16 cellular contexts compared by ENCODE assay signal in the genomic region with DNA sequence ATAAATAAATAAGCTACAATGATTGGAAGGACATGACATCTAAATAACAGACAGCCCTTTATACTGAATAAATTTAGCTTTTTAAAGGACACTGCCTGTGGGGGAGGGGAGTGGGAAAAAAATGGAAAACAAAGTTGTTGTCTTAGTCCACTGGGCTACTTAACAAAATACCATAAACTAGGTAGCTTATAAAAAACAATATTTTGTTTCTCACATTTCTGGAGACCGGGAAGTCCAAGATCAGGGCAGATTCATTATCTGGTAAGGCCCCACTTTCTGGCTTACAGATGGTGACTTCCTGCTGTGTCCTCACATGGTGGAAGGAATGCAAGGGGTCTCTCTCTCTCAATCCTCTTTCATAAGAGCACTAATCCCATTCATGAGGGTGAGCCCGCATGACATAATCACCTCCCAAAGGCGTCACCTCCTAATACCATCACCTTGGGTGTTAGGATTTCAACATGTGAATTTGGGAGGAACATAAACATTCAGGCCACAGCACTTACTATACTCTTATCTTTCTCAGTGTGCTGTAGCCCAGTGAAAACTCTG. TPM values are rescaled to one million over a fixed set of nuclear protein-coding genes. Genes with fewer than 3 reads are reported as not detected.
DNase-seq lines count a peak whose midpoint lies in the region; ATAC-seq, FAIRE-seq and TF ChIP-seq lines count a peak whose summit lies in the region.
"Had no signal": no experiment of that assay in that cellular context is flagged by ENCODE, and none has a peak within 500 bp of the region (broad histone marks: within the 10 kb centered on the region; RNA-seq: fewer than 3 reads in every experiment).

No MANE protein-coding gene starts in this region.

- no peak overlapping the region for H3K4me2 ChIP-seq in neural progenitor cell
- H3K4me2 ChIP-seq: BLaER1 treated with 17β-estradiol and CSF1 and Interleukin-3, amounts not matched to agents 10 nM and 100 nM; PC-9 had no signal

- no peak overlapping the region for H3K4me3 Mint-ChIP-seq in neural progenitor cell
- H3K4me3 Mint-ChIP-seq: CD8-positive, alpha-beta memory T cell had no signal

- no peak overlapping the region for H3K9ac ChIP-seq in neural progenitor cell
- H3K9ac ChIP-seq: BLaER1 treated with 17β-estradiol and CSF1 and Interleukin-3, amounts not matched to agents 10 nM and 100 nM had no signal

- peak; percentile 53 for FAIRE-seq in H54 (lab: Jason Lieb, UNC)
- FAIRE-seq: D721Med, GM12892 had no signal

- no peaks in the 10 kb centered on the region for H3K79me2 ChIP-seq in neural progenitor cell (ENCODE audit: low read depth)

- TF ChIP-seq CTCF in WERI-Rb-1 (IDR thresholded peaks at IDR 0.05; ENCODE audit: low read depth, low read length), result no peak
- no peak for TF ChIP-seq CTCF in neural progenitor cell (IDR thresholded peaks at IDR 0.05)

- no peaks in the 10 kb centered on the region for H3F3A ChIP-seq in neural progenitor cell (ENCODE audit: low read depth)

- H3K9me3 Mint-ChIP-seq in neural progenitor cell, result no peaks in the 10 kb centered on the region
- H3K9me3 Mint-ChIP-seq: CD8-positive, alpha-beta memory T cell had no signal

- TF ChIP-seq POLR2A in H54 (IDR thresholded peaks at IDR 0.05; ENCODE audit: low read depth, low read length), result no peak

- no peak overlapping the region for H3K27ac Mint-ChIP-seq in neural progenitor cell

- DNase-seq in H54 (ENCODE audit: insufficient read length, low spot score) (no peak), NCI-H82 treated with DMSO at 0.1 percent for 48 hours (lab: John Stamatoyannopoulos, UW; ENCODE audit: unreplicated experiment) (peak; percentile 23), WERI-Rb-1 (peak; percentile 23), neural progenitor cell (ENCODE audit: low spot score) (peak; percentile 57), NCI-H748 (lab: John Stamatoyannopoulos, UW; ENCODE audit: unreplicated experiment) (no peak), SK-N-DZ (ENCODE audit: low spot score) (no peak)
- DNase-seq: CD8-positive, alpha-beta memory T cell; KG1; MV-4-11; NCI-H1694 treated with DMSO at 0.1 percent for 48 hours; NCI-H748 treated with DMSO at 0.1 percent for 48 hours; PC-9 had no signal

- no peak overlapping the region for H3K4me3 ChIP-seq in WERI-Rb-1 (ENCODE audit: low read depth, low read length)
- no peak overlapping the region for H3K4me3 ChIP-seq in neural progenitor cell
- H3K4me3 ChIP-seq: BLaER1 treated with 17β-estradiol and CSF1 and Interleukin-3, amounts not matched to agents 10 nM and 100 nM; PC-9 had no signal

- H2AFZ ChIP-seq in neural progenitor cell (replicated peaks), result no peak overlapping the region
- H2AFZ ChIP-seq: PC-9 had no signal

- H3K4me1 Mint-ChIP-seq in neural progenitor cell, result peaks cover 16% of the 10 kb centered on the region

- no peak overlapping the region for H3K27ac ChIP-seq in WERI-Rb-1
- H3K27ac ChIP-seq in neural progenitor cell, result no peak overlapping the region
- H3K27ac ChIP-seq: BLaER1 treated with 17β-estradiol and CSF1 and Interleukin-3, amounts not matched to agents 10 nM and 100 nM; PC-9 had no signal

- H3K4me1 ChIP-seq in neural progenitor cell, result peaks cover 6% of the 10 kb centered on the region

- H4K20me1 ChIP-seq in neural progenitor cell (ENCODE audit: low read depth), result no peaks in the 10 kb centered on the region
- H4K20me1 ChIP-seq: BLaER1 treated with 17β-estradiol and CSF1 and Interleukin-3, amounts not matched to agents 10 nM and 100 nM had no signal

- ATAC-seq in HG02678 (IDR thresholded peaks at IDR 0.05; ENCODE audit: unreplicated experiment), result no peak

- no peaks in the 10 kb centered on the region for H3K9me3 ChIP-seq in WERI-Rb-1 (ENCODE audit: severe bottlenecking)
- no peaks in the 10 kb centered on the region for H3K9me3 ChIP-seq in neural progenitor cell (ENCODE audit: low read depth)
- H3K9me3 ChIP-seq: BLaER1 treated with 17β-estradiol and CSF1 and Interleukin-3, amounts not matched to agents 10 nM and 100 nM had no signal

- no peaks in the 10 kb centered on the region for H3K27me3 ChIP-seq in WERI-Rb-1 (ENCODE audit: insufficient read depth, low read depth, severe bottlenecking)
- no peaks in the 10 kb centered on the region for H3K27me3 ChIP-seq in neural progenitor cell
- H3K27me3 ChIP-seq: BLaER1 treated with 17β-estradiol and CSF1 and Interleukin-3, amounts not matched to agents 10 nM and 100 nM had no signal

- H3K36me3 Mint-ChIP-seq in neural progenitor cell, result no peaks in the 10 kb centered on the region
- H3K36me3 Mint-ChIP-seq: CD8-positive, alpha-beta memory T cell had no signal

- H3K36me3 ChIP-seq in WERI-Rb-1 (no peaks in the 10 kb centered on the region), neural progenitor cell (no peaks in the 10 kb centered on the region)
- H3K36me3 ChIP-seq: BLaER1 treated with 17β-estradiol and CSF1 and Interleukin-3, amounts not matched to agents 10 nM and 100 nM had no signal

- no peaks in the 10 kb centered on the region for H3K27me3 Mint-ChIP-seq in neural progenitor cell (ENCODE audit: insufficient read depth, low read depth)
- H3K27me3 Mint-ChIP-seq: CD8-positive, alpha-beta memory T cell had no signal

RNA-seq across cellular contexts. Expression of gene DNAJC12, which starts 43.0 kb away (rescaled TPM):
- total RNA-seq in neural progenitor cell (ENCODE audit: low replicate concordance), result 3.5 and 3.7 TPM in 2 replicates
- 57.7 and 68.6 TPM in 2 replicates for polyA plus RNA-seq in SK-N-DZ (2014; cell fraction: cytosol; rRNA removed)
- 45.8 and 47.0 TPM in 2 replicates for polyA plus RNA-seq in SK-N-DZ (2014; cell fraction: nucleus; rRNA removed)
- polyA plus RNA-seq: CD8-positive, alpha-beta memory T cell had no signal

Comparison
In these comparisons a context has a peak if more than half of its experiments do, and no peak if none do; other contexts are left out.
1. DNase-seq: peak in NCI-H82 treated with DMSO at 0.1 percent for 48 hours (single experiment), WERI-Rb-1 (single experiment) and neural progenitor cell (single experiment); none in H54 (single experiment), NCI-H748 (single experiment) and SK-N-DZ (single experiment).